ENCODE assay signal across 8 cellular contexts in genomic region chr6:163405412-163406309, GRCh38. TPM values are rescaled to one million over a fixed set of nuclear protein-coding genes. Genes with fewer than 3 reads are reported as not detected.
DNase-seq lines count a peak whose midpoint lies in the region; ATAC-seq and TF ChIP-seq lines count a peak whose summit lies in the region.

No MANE protein-coding gene starts in this region.

- no peak for TF ChIP-seq CTCF in vagina (IDR thresholded peaks at IDR 0.05)

- no peaks in the 10 kb centered on the region for H3K9me3 ChIP-seq in duodenal mucosa (ENCODE audit: control insufficient read depth in 1 of 2, low read length in 2 of 2)
- H3K9me3 ChIP-seq in muscle layer of colon (ENCODE audit: low read length) = no peaks in the 10 kb centered on the region
- no peaks in the 10 kb centered on the region for H3K9me3 ChIP-seq in vagina

- H3K36me3 ChIP-seq in duodenal mucosa (ENCODE audit: control insufficient read depth in 1 of 2, insufficient read depth in 2 of 2, low read length in 2 of 2) (no peaks in the 10 kb centered on the region), muscle layer of colon (ENCODE audit: insufficient read depth, low read length) (no peaks in the 10 kb centered on the region), vagina (no peaks in the 10 kb centered on the region)

- peaks cover 6% of the 10 kb centered on the region in 2 donors for H3K27me3 ChIP-seq in duodenal mucosa (ENCODE audit: control insufficient read depth in 1 of 2, insufficient read depth in 2 of 2, low read length in 2 of 2)
- H3K27me3 ChIP-seq in muscle layer of colon (ENCODE audit: control insufficient read depth in 1 of 2, insufficient read depth in 2 of 2, low read length in 2 of 2) = no peaks in the 10 kb centered on the region
- H3K27me3 ChIP-seq in vagina = no peaks in the 10 kb centered on the region

- intact Hi-C loops in vagina (cut with DNase I) = no loop called here

- TF ChIP-seq POLR2A in vagina (IDR thresholded peaks at IDR 0.05) = no peak

- H3K9ac ChIP-seq in duodenal mucosa (ENCODE audit: low read depth in 1 of 2, low read length in 2 of 2) (peak overlapping the region; percentile 5 to 47), muscle layer of colon (ENCODE audit: low read length) (peak overlapping the region; percentile 45)

- H3K4me3 ChIP-seq in duodenal mucosa (ENCODE audit: low read depth in 1 of 2, low read length in 2 of 2) (peak overlapping the region; percentile 4 to 41), muscle layer of colon (ENCODE audit: low read depth in 1 of 2, low read length in 2 of 2) (peak overlapping the region in 1 of 2 donors; percentile 38), vagina (peak overlapping the region; percentile 27 to 42)

- ATAC-seq in HG02943 (IDR thresholded peaks at IDR 0.05; ENCODE audit: low read depth, unreplicated experiment) (peak; percentile 85), SK-N-SH treated with all-trans-retinoic acid at 6 μM for 48 hours (peak; percentile 31; the same call in 1 of the 3 replicates)

- peaks cover 4 to 14% of the 10 kb centered on the region in 2 donors for H3K4me1 ChIP-seq in duodenal mucosa (ENCODE audit: control insufficient read depth in 1 of 2, insufficient read depth in 2 of 2, low read length in 2 of 2)
- H3K4me1 ChIP-seq in muscle layer of colon (ENCODE audit: insufficient read depth, low read length) = peaks cover 13% of the 10 kb centered on the region
- peaks cover 13% of the 10 kb centered on the region for H3K4me1 ChIP-seq in vagina

- H3K27ac ChIP-seq in duodenal mucosa (ENCODE audit: low read depth, low read length) (peak overlapping the region; percentile 77), muscle layer of colon (ENCODE audit: low read depth, low read length) (peak overlapping the region; percentile 83), vagina (peak overlapping the region; percentile 71)

- DNase-seq in activated CD4-positive, alpha-beta T cell treated with anti-CD3 and anti-CD28 coated beads for 48 hours = peak; percentile 30
- no peak for DNase-seq in activated CD4-positive, alpha-beta T cell treated with anti-CD3 and anti-CD28 coated beads, Interleukin-2, amount 50 U/mL, for 1 hour
- DNase-seq in vagina (ENCODE audit: extremely low spot score in 2 of 2) (no peak), amniotic stem cell (lab: John Stamatoyannopoulos, UW) (no peak)

TF ChIP-seq in SK-N-SH treated with all-trans-retinoic acid at 6 μM for 48 hours, 23 proteins besides CTCF, POLR2A, EP300 and RAD21:
- TF ChIP-seq TCF4 (CRISPR knock-in tag; IDR thresholded peaks at IDR 0.05; ENCODE audit: borderline replicate concordance) = 0 out of 2 replicates have a peak, but pooled peaks have one; percentile 18
- TF ChIP-seq ZC3H10 (CRISPR knock-in tag; IDR thresholded peaks at IDR 0.05) = no peak
- TF ChIP-seq BACH2 (CRISPR knock-in tag; IDR thresholded peaks at IDR 0.05; ENCODE audit: borderline replicate concordance) = no peak
- TF ChIP-seq, protein P1, sequence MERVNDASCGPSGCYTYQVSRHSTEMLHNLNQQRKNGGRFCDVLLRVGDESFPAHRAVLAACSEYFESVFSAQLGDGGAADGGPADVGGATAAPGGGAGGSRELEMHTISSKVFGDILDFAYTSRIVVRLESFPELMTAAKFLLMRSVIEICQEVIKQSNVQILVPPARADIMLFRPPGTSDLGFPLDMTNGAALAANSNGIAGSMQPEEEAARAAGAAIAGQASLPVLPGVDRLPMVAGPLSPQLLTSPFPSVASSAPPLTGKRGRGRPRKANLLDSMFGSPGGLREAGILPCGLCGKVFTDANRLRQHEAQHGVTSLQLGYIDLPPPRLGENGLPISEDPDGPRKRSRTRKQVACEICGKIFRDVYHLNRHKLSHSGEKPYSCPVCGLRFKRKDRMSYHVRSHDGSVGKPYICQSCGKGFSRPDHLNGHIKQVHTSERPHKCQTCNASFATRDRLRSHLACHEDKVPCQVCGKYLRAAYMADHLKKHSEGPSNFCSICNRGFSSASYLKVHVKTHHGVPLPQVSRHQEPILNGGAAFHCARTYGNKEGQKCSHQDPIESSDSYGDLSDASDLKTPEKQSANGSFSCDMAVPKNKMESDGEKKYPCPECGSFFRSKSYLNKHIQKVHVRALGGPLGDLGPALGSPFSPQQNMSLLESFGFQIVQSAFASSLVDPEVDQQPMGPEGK (CRISPR knock-in tag; IDR thresholded peaks at IDR 0.05; ENCODE audit: borderline replicate concordance) = no peak
- 0 out of 2 replicates have a peak, but pooled peaks have one; percentile 5 for TF ChIP-seq SNAI2 (CRISPR knock-in tag; IDR thresholded peaks at IDR 0.05)
- TF ChIP-seq ESRRG (CRISPR knock-in tag; IDR thresholded peaks at IDR 0.05) = no peak
- no peak for TF ChIP-seq ARNTL (CRISPR knock-in tag; IDR thresholded peaks at IDR 0.05; ENCODE audit: borderline replicate concordance, low read depth)

RNA-seq across cellular contexts. Expression of gene QKI, which starts 8.9 kb away (rescaled TPM):
- total RNA-seq in vagina = 142 TPM
